In the genomic region with DNA sequence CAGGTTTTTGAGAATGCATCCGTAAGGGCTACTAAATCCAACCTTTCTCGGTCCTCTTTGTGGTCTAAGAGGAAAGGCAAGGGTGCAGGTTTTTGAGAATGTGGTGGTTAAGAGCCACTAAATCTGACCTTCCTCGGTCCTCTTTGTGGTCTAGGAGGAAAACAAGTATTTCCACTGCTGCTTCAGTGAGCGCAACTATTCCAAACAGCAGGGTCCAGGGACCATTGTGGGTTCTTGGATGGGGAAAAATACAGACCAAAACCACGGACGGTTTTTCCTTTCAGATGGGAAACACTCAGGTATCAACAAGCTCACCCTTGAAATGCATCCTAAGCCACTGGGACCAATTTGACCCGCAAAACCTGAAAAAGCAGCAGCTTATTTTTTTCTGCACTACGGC, we compare ENCODE assay signal across 15 cellular contexts. TPM values are rescaled to one million over a fixed set of nuclear protein-coding genes. Genes with fewer than 3 reads are reported as not detected.
DNase-seq lines count a peak whose midpoint lies in the region; ATAC-seq and TF ChIP-seq lines count a peak whose summit lies in the region.
"Had no signal": no experiment of that assay in that cellular context is flagged by ENCODE, and none has a peak within 500 bp of the region (broad histone marks: within the 10 kb centered on the region; RNA-seq: fewer than 3 reads in every experiment).

No MANE protein-coding gene starts in this region.

- no peak overlapping the region for H4K91ac ChIP-seq in mesenchymal stem cell (ENCODE audit: low read length)

- no peak overlapping the region for H3K18ac ChIP-seq in mesenchymal stem cell (ENCODE audit: low read depth in 1 of 2, low read length in 2 of 2)

- peak overlapping the region; percentile 57 for H2AK5ac ChIP-seq in mesenchymal stem cell (ENCODE audit: low read length, severe bottlenecking)

- H3K79me1 ChIP-seq in mesenchymal stem cell (replicated peaks; ENCODE audit: low read length, poor library complexity, severe bottlenecking), result peaks cover 45% of the 10 kb centered on the region

- no peaks in the 10 kb centered on the region for H3K9me3 ChIP-seq in mesenchymal stem cell (ENCODE audit: control insufficient read depth, low read length)

- 96% methylated on average over 8 of the region's 8 CpGs for WGBS in mesenchymal stem cell

- H3K14ac ChIP-seq in mesenchymal stem cell (ENCODE audit: low read length in 2 of 2), result no peak overlapping the region

- H3K27ac ChIP-seq in mesenchymal stem cell (ENCODE audit: low read length, poor library complexity, severe bottlenecking) (peak overlapping the region; percentile 64), foreskin keratinocyte (no peak overlapping the region)
- H3K27ac ChIP-seq: BLaER1 treated with 17β-estradiol and CSF1 and Interleukin-3, amounts not matched to agents 10 nM and 100 nM; KMS-11 had no signal

- no peak overlapping the region for H3K9ac ChIP-seq in mesenchymal stem cell (ENCODE audit: low read length)
- H3K9ac ChIP-seq: BLaER1 treated with 17β-estradiol and CSF1 and Interleukin-3, amounts not matched to agents 10 nM and 100 nM; KMS-11 had no signal

- no peak overlapping the region for H3K4ac ChIP-seq in mesenchymal stem cell (ENCODE audit: low read depth in 1 of 2, low read length in 2 of 2)

- TF ChIP-seq CTCF in astrocyte of the cerebellum (IDR thresholded peaks at IDR 0.05; ENCODE audit: low read depth, low read length, missing control alignments) (no peak), foreskin keratinocyte (conservative IDR thresholded peaks at IDR 0.05) (no peak)

- H3K4me2 ChIP-seq in mesenchymal stem cell (ENCODE audit: low read length, poor library complexity, severe bottlenecking), result peak overlapping the region; percentile 29
- H3K4me2 ChIP-seq: KMS-11 had no signal

- no peak overlapping the region for H4K8ac ChIP-seq in mesenchymal stem cell (ENCODE audit: low read length)

- in situ Hi-C loops in astrocyte of the cerebellum (cut with HindIII; ENCODE audit: low sequenced_read_pairs), result no loop called here

- no peak for ATAC-seq in GM19397 (IDR thresholded peaks at IDR 0.05; ENCODE audit: unreplicated experiment)
- no peak for ATAC-seq in foreskin keratinocyte
- no peak for ATAC-seq in HG03095 (IDR thresholded peaks at IDR 0.05; ENCODE audit: unreplicated experiment)
- ATAC-seq: HCT116 had no signal

- DNase-seq in DMS79 treated with DMSO at 0.1 percent for 48 hours (lab: John Stamatoyannopoulos, UW) (peak; percentile 40), astrocyte of the cerebellum (ENCODE audit: low read depth) (peak; percentile 37), mesenchymal stem cell (no peak), NCI-H2029 (lab: John Stamatoyannopoulos, UW) (no peak), foreskin keratinocyte (no peak)
- DNase-seq: ACHN; Calu3; CD4-positive, CD25-positive, alpha-beta regulatory T cell; DMS 273 treated with DMSO at 0.1 percent for 48 hours; EL had no signal

- no peak overlapping the region for H2AFZ ChIP-seq in mesenchymal stem cell (ENCODE audit: low read depth, low read length)

- H3K4me3 ChIP-seq in astrocyte of the cerebellum (ENCODE audit: low read depth, low read length) (no peak overlapping the region), mesenchymal stem cell (ENCODE audit: insufficient read depth in 1 of 2, low read depth in 1 of 2, low read length in 2 of 2) (no peak overlapping the region)
- H3K4me3 ChIP-seq: BLaER1 treated with 17β-estradiol and CSF1 and Interleukin-3, amounts not matched to agents 10 nM and 100 nM had no signal

- H3K36me3 ChIP-seq in mesenchymal stem cell (ENCODE audit: control insufficient read depth in 1 of 2, insufficient read depth in 2 of 2, low read depth in 1 of 2, low read length in 2 of 2), result no peaks in the 10 kb centered on the region

- H2BK5ac ChIP-seq in mesenchymal stem cell (ENCODE audit: low read depth, low read length, poor library complexity, severe bottlenecking), result no peak overlapping the region

- H2BK15ac ChIP-seq in mesenchymal stem cell (ENCODE audit: low read depth, poor library complexity, severe bottlenecking), result no peak overlapping the region

- H2BK12ac ChIP-seq in mesenchymal stem cell (ENCODE audit: low read length in 2 of 2), result no peak overlapping the region

- peaks cover 4% of the 10 kb centered on the region for H3K4me1 ChIP-seq in mesenchymal stem cell (ENCODE audit: control insufficient read depth, insufficient read depth, low read depth, low read length)
- H3K4me1 ChIP-seq in foreskin keratinocyte, result no peaks in the 10 kb centered on the region

- H2BK120ac ChIP-seq in mesenchymal stem cell (ENCODE audit: low read depth, low read length), result no peak overlapping the region

- H3K27me3 ChIP-seq in mesenchymal stem cell (ENCODE audit: control insufficient read depth in 1 of 2, insufficient read depth in 1 of 2, low read length in 2 of 2) (no peaks in the 10 kb centered on the region), foreskin keratinocyte (no peaks in the 10 kb centered on the region)
- H3K27me3 ChIP-seq: BLaER1 treated with 17β-estradiol and CSF1 and Interleukin-3, amounts not matched to agents 10 nM and 100 nM had no signal

- H3K23ac ChIP-seq in mesenchymal stem cell (ENCODE audit: low read length in 2 of 2), result no peak overlapping the region

RNA-seq across cellular contexts. Expression of a gene that starts 21.9 kb away (rescaled TPM):
- 4.2 TPM for polyA plus RNA-seq in mesenchymal stem cell (2013, experiment 1 of 2)
- polyA plus RNA-seq in mesenchymal stem cell (2013, experiment 2 of 2), result 4.4 TPM
- 4.2 and 4.6 TPM in 2 replicates for total RNA-seq in foreskin keratinocyte
- 1.0 and 1.1 TPM in 2 replicates for polyA plus RNA-seq in foreskin keratinocyte

Comparison
In these comparisons a context has a peak if more than half of its experiments do, and no peak if none do; other contexts are left out.
1. DNase-seq: peak in DMS79 treated with DMSO at 0.1 percent for 48 hours (single experiment) and astrocyte of the cerebellum (single experiment); none in mesenchymal stem cell (single experiment), NCI-H2029 (single experiment) and foreskin keratinocyte (0 of 2).